ENCODE assay signal across 8 cellular contexts in the genomic region with DNA sequence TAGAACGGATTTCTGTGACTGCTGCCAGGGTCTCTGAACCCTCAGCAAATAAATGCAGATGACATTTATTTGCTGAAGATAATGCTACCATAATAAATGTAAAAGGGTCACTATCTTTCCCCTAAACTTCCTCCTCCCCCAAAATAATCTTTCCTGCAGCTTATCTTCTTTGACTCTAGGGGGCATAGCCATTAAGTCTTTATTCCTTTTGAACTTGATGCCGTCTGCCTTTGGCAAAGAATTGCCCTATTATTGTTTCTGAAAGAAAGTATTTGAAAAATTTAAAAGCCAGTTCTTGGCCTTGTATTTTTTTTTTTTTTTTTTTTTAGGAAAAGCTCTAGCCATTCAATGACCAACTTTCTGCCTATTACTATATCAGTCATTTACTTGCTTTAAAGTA.
DNase-seq lines count a peak whose midpoint lies in the region; ATAC-seq and TF ChIP-seq lines count a peak whose summit lies in the region.

No MANE protein-coding gene starts in this region.

- no peaks in the 10 kb centered on the region for H4K20me1 ChIP-seq in Loucy (ENCODE audit: insufficient read depth, low read length, poor library complexity, severe bottlenecking)

- DNase-seq in DMS 273 (lab: John Stamatoyannopoulos, UW; ENCODE audit: unreplicated experiment) (peak; percentile 57), DMS 273 treated with DMSO at 0.1 percent for 48 hours (lab: John Stamatoyannopoulos, UW) (no peak), body of pancreas (no peak), myocyte (ENCODE audit: low read depth) (peak; percentile 55), T-helper 17 cell (no peak)

- H3K4me3 ChIP-seq in Loucy (ENCODE audit: low read length, poor library complexity, severe bottlenecking) = no peak overlapping the region
- no peak overlapping the region for H3K4me3 ChIP-seq in body of pancreas

- H3K9me2 ChIP-seq in Loucy (replicated peaks; ENCODE audit: low read depth, low read length) = no peaks in the 10 kb centered on the region

- peak; percentile 74 for TF ChIP-seq CTCF in Loucy (conservative IDR thresholded peaks at IDR 0.05; ENCODE audit: low read length)
- peak in 6 of 7 experiments; percentile 14 to 42 (median 28) for TF ChIP-seq CTCF in body of pancreas (IDR thresholded peaks at IDR 0.05)

- no peaks in the 10 kb centered on the region for H3K4me1 Mint-ChIP-seq in T-helper 17 cell

- no peak overlapping the region for H3K9ac ChIP-seq in Loucy (ENCODE audit: low read depth, low read length, poor library complexity, severe bottlenecking)

- no peak overlapping the region for H2AFZ ChIP-seq in Loucy (ENCODE audit: low read length)

- no peak overlapping the region for H3K4me2 ChIP-seq in Loucy (ENCODE audit: low read depth, low read length, poor library complexity, severe bottlenecking)

- ATAC-seq in body of pancreas (peak; percentile 34), T-helper 17 cell (no peak), GM18909 (IDR thresholded peaks at IDR 0.05; ENCODE audit: poor library complexity, unreplicated experiment) (no peak), HG02840 (IDR thresholded peaks at IDR 0.05; ENCODE audit: low FRiP score, unreplicated experiment) (no peak)

- peak overlapping the region in 2 of 4 donors; percentile 63 to 74 for H3K27ac ChIP-seq in body of pancreas

- H3K4me1 ChIP-seq in Loucy (ENCODE audit: insufficient read depth, low read length, poor library complexity, severe bottlenecking) = no peaks in the 10 kb centered on the region
- H3K4me1 ChIP-seq in body of pancreas = peaks cover 34% of the 10 kb centered on the region

- no peaks in the 10 kb centered on the region for H3K36me3 Mint-ChIP-seq in T-helper 17 cell (ENCODE audit: low read depth)

- no peaks in the 10 kb centered on the region for H3K79me2 ChIP-seq in Loucy (ENCODE audit: insufficient read depth, low read length)

- no peak overlapping the region for H3K27ac Mint-ChIP-seq in T-helper 17 cell

- intact Hi-C loops in body of pancreas (cut with DNase I) = no loop called here

- no peak for TF ChIP-seq POLR2A in body of pancreas (IDR thresholded peaks at IDR 0.05)

- H3K36me3 ChIP-seq in Loucy (ENCODE audit: insufficient read depth, low read length) (no peaks in the 10 kb centered on the region), body of pancreas (replicated peaks in 1 of 2; ENCODE audit: insufficient read depth in 1 of 2, low read depth in 2 of 2) (no peaks in the 10 kb centered on the region)

- WGBS in body of pancreas, 2 donors = 8 to 11% methylated on average over 2 of the region's 2 CpGs

- H3K27me3 ChIP-seq in Loucy (ENCODE audit: insufficient read depth, low read length, poor library complexity, severe bottlenecking) (no peaks in the 10 kb centered on the region), body of pancreas (no peaks in the 10 kb centered on the region)

- H3K9me3 ChIP-seq in Loucy (ENCODE audit: insufficient read depth, low read depth, low read length) (no peaks in the 10 kb centered on the region), body of pancreas (no peaks in the 10 kb centered on the region), T-helper 17 cell (ENCODE audit: control insufficient read depth, low read length, poor library complexity, severe bottlenecking) (no peaks in the 10 kb centered on the region)

- no peak overlapping the region for H3K4me3 Mint-ChIP-seq in T-helper 17 cell

- no peaks in the 10 kb centered on the region for H3F3A ChIP-seq in Loucy (ENCODE audit: low read depth)

- peaks cover 13% of the 10 kb centered on the region for H3K27me3 Mint-ChIP-seq in T-helper 17 cell

Comparison
In these comparisons a context has a peak if more than half of its experiments do, and no peak if none do; other contexts are left out.
1. DNase-seq: peak in DMS 273 (single experiment) and myocyte (single experiment); none in DMS 273 treated with DMSO at 0.1 percent for 48 hours (single experiment), body of pancreas (0 of 4) and T-helper 17 cell (0 of 3).